ENCODE assay signal across 8 cellular contexts in the genomic region with DNA sequence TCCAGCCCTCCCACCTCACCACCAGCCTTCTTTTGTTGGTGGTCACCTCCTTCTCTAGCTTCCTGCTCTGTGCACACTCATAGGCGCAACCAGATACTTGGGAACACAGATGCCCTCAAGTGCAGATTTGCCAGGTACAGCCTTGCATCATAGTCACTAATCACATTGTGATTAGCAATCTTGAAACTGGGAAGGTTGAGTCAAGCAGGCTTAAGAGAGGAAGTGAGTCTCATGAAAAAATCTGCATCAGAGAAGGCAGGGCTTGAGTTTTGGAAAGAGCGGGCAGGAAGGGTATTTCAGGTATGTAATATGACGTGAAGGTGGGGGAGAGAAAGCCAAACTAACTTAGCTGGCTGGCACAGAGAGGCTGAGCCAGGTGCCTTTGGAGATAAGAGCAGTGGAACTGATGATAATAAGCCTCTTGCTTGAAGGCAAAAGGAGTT. TPM values are rescaled to one million over a fixed set of nuclear protein-coding genes. Genes with fewer than 3 reads are reported as not detected.
DNase-seq lines count a peak whose midpoint lies in the region; ATAC-seq and TF ChIP-seq lines count a peak whose summit lies in the region.

No MANE protein-coding gene starts in this region.

- no peak overlapping the region for H3K27ac Mint-ChIP-seq in endodermal cell

- no peak overlapping the region for H3K4me3 Mint-ChIP-seq in endodermal cell

- H3K4me1 ChIP-seq in tibial nerve (peaks cover 0 to 29% (median 17%) of the 10 kb centered on the region in 4 donors), endodermal cell (ENCODE audit: control insufficient read depth, insufficient read depth, low read length) (no peaks in the 10 kb centered on the region)

- H3K36me3 ChIP-seq in tibial nerve = peaks cover 0 to 11% (median 0%) of the 10 kb centered on the region in 3 donors
- no peaks in the 10 kb centered on the region for H3K36me3 ChIP-seq in endodermal cell (ENCODE audit: control insufficient read depth, insufficient read depth, low read length)

- ATAC-seq in GM21723 (IDR thresholded peaks at IDR 0.05; ENCODE audit: unreplicated experiment) = peak; percentile 48

- 81 to 85% methylated on average over 3 of the region's 3 CpGs for WGBS in tibial nerve, 2 donors
- 96 to 97% methylated on average over 3 of the region's 3 CpGs for whole genome bisulfite sequencing in endodermal cell (ENCODE audit: insufficient coverage in 1 of 2, insufficient read length in 1 of 2), 2 experiments

- TF ChIP-seq CTCF in GM13976 (IDR thresholded peaks at IDR 0.05; ENCODE audit: borderline replicate concordance, control extremely low read depth, extremely low read depth, insufficient read depth, missing control alignments) (no peak), retinal pigment epithelial cell (conservative IDR thresholded peaks at IDR 0.05; ENCODE audit: low read depth, low read length) (no peak), tibial nerve (IDR thresholded peaks at IDR 0.05) (no peak), endodermal cell (conservative IDR thresholded peaks at IDR 0.05) (no peak)

- H3K9me3 Mint-ChIP-seq in endodermal cell = no peaks in the 10 kb centered on the region

- H3K27ac ChIP-seq in tibial nerve (peak overlapping the region in 1 of 4 donors; percentile 10), endodermal cell (ENCODE audit: low read depth, low read length) (no peak overlapping the region)

- in situ Hi-C loops in GM13976 (cut with MboI; ENCODE audit: low sequenced_read_pairs, unreplicated experiment) = no loop called here

- H3K9ac ChIP-seq in endodermal cell (ENCODE audit: extremely low read depth, low read length, poor library complexity, severe bottlenecking) = no peak overlapping the region

- no peaks in the 10 kb centered on the region for H3K27me3 ChIP-seq in tibial nerve
- no peaks in the 10 kb centered on the region for H3K27me3 ChIP-seq in endodermal cell (ENCODE audit: control insufficient read depth, insufficient read depth, low read length, poor library complexity, severe bottlenecking)

- peak in 1 of 2 donors; percentile 26 for TF ChIP-seq EP300 in tibial nerve (IDR thresholded peaks at IDR 0.05)

- H3K36me3 Mint-ChIP-seq in endodermal cell (ENCODE audit: low read depth) = no peaks in the 10 kb centered on the region

- no peak overlapping the region for H3K4me3 ChIP-seq in retinal pigment epithelial cell (ENCODE audit: low read length)
- no peak overlapping the region for H3K4me3 ChIP-seq in tibial nerve
- no peak overlapping the region for H3K4me3 ChIP-seq in endodermal cell (ENCODE audit: low read length)

- peaks cover 4% of the 10 kb centered on the region for H3K4me1 Mint-ChIP-seq in endodermal cell

- no peaks in the 10 kb centered on the region for H3K9me3 ChIP-seq in tibial nerve
- no peaks in the 10 kb centered on the region for H3K9me3 ChIP-seq in endodermal cell (ENCODE audit: control insufficient read depth, low read length)

- H3K27me3 Mint-ChIP-seq in endodermal cell (ENCODE audit: insufficient read depth) = no peaks in the 10 kb centered on the region

- no peak for TF ChIP-seq POLR2A in tibial nerve (IDR thresholded peaks at IDR 0.05)

- DNase-seq in GM13976 (ENCODE audit: low spot score) = peak; percentile 68
- DNase-seq in NAMALWA (ENCODE audit: low spot score) = peak; percentile 19
- DNase-seq in activated T-helper 1 cell treated with Interleukin-2 at 50 U/mL for 16 hours (ENCODE audit: low read depth) = peak; percentile 7
- DNase-seq in retinal pigment epithelial cell (ENCODE audit: low read depth) = peak; percentile 89
- no peak for DNase-seq in tibial nerve (ENCODE audit: low spot score in 2 of 2)
- DNase-seq in endodermal cell = no peak
- no peak for DNase-seq in NCI-H2171 (lab: John Stamatoyannopoulos, UW)

RNA-seq across cellular contexts. Expression of a gene that starts 2.7 kb away (rescaled TPM):
- total RNA-seq in tibial nerve (10 to 100 TPM; 36.5 to 68.4 (median 42.9) TPM), endodermal cell (10 to 100 TPM; 20.2 to 20.5 TPM)
- polyA plus RNA-seq in endodermal cell (2013, experiment 1 of 2) = 27.1 TPM
- 22.2 TPM for polyA plus RNA-seq in endodermal cell (2013, experiment 2 of 2)

RNA-seq across cellular contexts. Expression of a gene that starts 11.1 kb away (rescaled TPM):
- total RNA-seq in tibial nerve (10 to 100 TPM; 13.5 to 53.5 (median 19.4) TPM), endodermal cell (1 to 10 TPM; 1.6 to 3.4 TPM)
- 3.2 TPM for polyA plus RNA-seq in endodermal cell (2013, experiment 1 of 2)
- 4.6 TPM for polyA plus RNA-seq in endodermal cell (2013, experiment 2 of 2)

RNA-seq across cellular contexts. Expression of a gene that starts 25.5 kb away (rescaled TPM):
- total RNA-seq in tibial nerve (10 to 100 TPM; 15.7 to 43.5 (median 22.6) TPM), endodermal cell (10 to 100 TPM; 21.2 to 22.5 TPM)
- polyA plus RNA-seq in endodermal cell (2013, experiment 1 of 2) = 21.2 TPM
- polyA plus RNA-seq in endodermal cell (2013, experiment 2 of 2) = 19.5 TPM

RNA-seq across cellular contexts. Expression of a gene that starts 25.5 kb away (rescaled TPM):
- 10 to 100 TPM; 17.0 to 24.9 (median 20.4) TPM for total RNA-seq in tibial nerve
- total RNA-seq in endodermal cell = 10 to 100 TPM; 31.1 to 32.0 TPM
- 22.2 TPM for polyA plus RNA-seq in endodermal cell (2013, experiment 1 of 2)
- 19.9 TPM for polyA plus RNA-seq in endodermal cell (2013, experiment 2 of 2)

RNA-seq across cellular contexts. Expression of a gene that starts 31.7 kb away (rescaled TPM):
- 10 to 100 TPM; 53.9 to 66.4 (median 60.8) TPM for total RNA-seq in tibial nerve
- 10 to 100 TPM; 43.4 to 43.5 TPM for total RNA-seq in endodermal cell
- 52.0 TPM for polyA plus RNA-seq in endodermal cell (2013, experiment 1 of 2)
- polyA plus RNA-seq in endodermal cell (2013, experiment 2 of 2) = 48.5 TPM

Comparison
In these comparisons a context has a peak if more than half of its experiments do, and no peak if none do; other contexts are left out.
1. DNase-seq: peak in GM13976 (single experiment), NAMALWA (single experiment), activated T-helper 1 cell treated with Interleukin-2 at 50 U/mL for 16 hours (single experiment) and retinal pigment epithelial cell (single experiment); none in tibial nerve (0 of 2), endodermal cell (single experiment) and NCI-H2171 (single experiment).